ENCODE assay signal across 14 cellular contexts in the genomic region with DNA sequence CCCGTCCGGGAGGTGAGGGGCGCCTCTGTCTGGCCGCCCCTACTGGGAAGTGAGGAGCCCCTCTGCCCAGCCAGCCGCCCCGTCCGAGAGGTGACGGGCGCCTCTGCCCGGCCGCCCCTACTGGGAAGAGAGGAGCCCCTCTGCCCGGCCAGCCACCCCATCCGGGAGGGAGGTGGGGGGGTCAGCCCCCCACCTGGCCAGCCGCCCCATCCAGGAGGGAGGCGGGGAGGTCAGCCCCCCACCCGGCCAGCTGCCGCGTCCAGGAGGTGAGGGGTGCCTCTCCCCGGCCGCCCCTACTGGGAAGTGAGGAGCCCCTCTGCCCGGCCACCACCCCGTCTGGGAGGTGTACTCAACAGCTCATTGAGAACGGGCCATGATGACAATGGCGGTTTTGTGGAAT. TPM values are rescaled to one million over a fixed set of nuclear protein-coding genes. Genes with fewer than 3 reads are reported as not detected.
"Had no signal": no experiment of that assay in that cellular context is flagged by ENCODE, and none has a peak within 500 bp of the region (broad histone marks: within the 10 kb centered on the region; RNA-seq: fewer than 3 reads in every experiment).

No MANE protein-coding gene starts in this region.

RNA-seq across cellular contexts. Expression of a gene that starts 31.7 kb away (rescaled TPM):
- total RNA-seq: activated B cell treated with CpG ODN at 0.5 μM for 24 hours; activated CD4-positive, alpha-beta memory T cell treated with anti-CD3 and anti-CD28 coated beads for 36 hours; activated CD4-positive, alpha-beta memory T cell treated with anti-CD3 and anti-CD28 coated beads, Interleukin-2, amount 10 ng/mL, durations not matched to agents 7 days and 5 days; activated CD4-positive, alpha-beta T cell treated with anti-CD3 and anti-CD28 coated beads for 36 hours; activated CD4-positive, alpha-beta T cell treated with anti-CD3 and anti-CD28 coated beads, Interleukin-2, amount 10 ng/mL, durations not matched to agents 7 days and 5 days; activated CD8-positive, alpha-beta memory T cell treated with anti-CD3 and anti-CD28 coated beads for 36 hours; activated CD8-positive, alpha-beta memory T cell treated with anti-CD3 and anti-CD28 coated beads, Interleukin-2, amount 10 ng/mL, durations not matched to agents 7 days and 5 days; activated CD8-positive, alpha-beta T cell treated with anti-CD3 and anti-CD28 coated beads for 36 hours; activated CD8-positive, alpha-beta T cell treated with anti-CD3 and anti-CD28 coated beads, Interleukin-2, amount 10 ng/mL, durations not matched to agents 7 days and 5 days; T-cell; T-helper 1 cell treated with Interleukin-12 subunit alpha and Interleukin-12 subunit beta and Interleukin-4 antibody, amounts not matched to agents 30 ng/mL and 1 ng/mL, for 36 hours; T-helper 17 cell; T-helper 2 cell treated with Interferon-gamma antibody and Interleukin-4, amounts not matched to agents 100 ng/mL and 5 ng/mL, for 36 hours; WTC11 had no signal
